Comparison of ENCODE assay signal across 30 cellular contexts in genomic region chr5:122426301-122426700, GRCh38.
"Had no signal": no experiment of that assay in that cellular context is flagged by ENCODE, and none has a peak within 500 bp of the region (broad histone marks: within the 10 kb centered on the region; RNA-seq: fewer than 3 reads in every experiment).

No MANE protein-coding gene starts in this region.

- ATAC-seq: activated CD4-positive, CD25-positive, alpha-beta regulatory T cell treated with anti-CD3 and anti-CD28 coated beads, Interleukin-2, amount 50 U/mL, for 24 hours; activated CD8-positive, alpha-beta T cell treated with anti-CD3 and anti-CD28 coated beads for 36 hours; activated naive CD4-positive, alpha-beta T cell treated with anti-CD3 and anti-CD28 coated beads, Interleukin-2, amount 50 U/mL, for 72 hours; activated T-cell treated with anti-CD3 and anti-CD28 coated beads, Interleukin-2, amount 50 U/mL, for 4 hours; effector memory CD8-positive, alpha-beta T cell; T-helper 17 cell had no signal

- H3K36me3 ChIP-seq: breast epithelium, cardiac muscle cell, esophagus squamous epithelium, WERI-Rb-1 had no signal

- H3K27me3 ChIP-seq: ascending aorta, breast epithelium, cardiac muscle cell, esophagus squamous epithelium had no signal

- H3K4me1 ChIP-seq: ascending aorta, breast epithelium had no signal

- FAIRE-seq: endothelial cell of umbilical vein had no signal

- H3K4me3 ChIP-seq: ascending aorta, breast epithelium, cardiac muscle cell, esophagus squamous epithelium had no signal

- DNase-seq: activated B cell treated with CpG ODN at 0.5 μM for 24 hours; activated CD4-positive, alpha-beta T cell treated with anti-CD3 and anti-CD28 coated beads for 48 hours; activated CD4-positive, alpha-beta T cell treated with anti-CD3 and anti-CD28 coated beads, Interleukin-2, amount 50 U/mL, for 1 hour; activated CD4-positive, alpha-beta T cell treated with anti-CD3 and anti-CD28 coated beads, Interleukin-2, amount 50 U/mL, for 48 hours; activated CD8-positive, alpha-beta memory T cell treated with anti-CD3 and anti-CD28 coated beads for 24 hours; activated CD8-positive, alpha-beta T cell treated with anti-CD3 and anti-CD28 coated beads for 36 hours; activated gamma-delta T cell; activated naive CD4-positive, alpha-beta T cell; activated naive CD4-positive, alpha-beta T cell treated with anti-CD3 and anti-CD28 coated beads, Interleukin-2, amount 10 ng/mL, durations not matched to agents 7 days and 5 days; activated naive CD8-positive, alpha-beta T cell treated with anti-CD3 and anti-CD28 coated beads, Interleukin-2, amount 10 ng/mL, durations not matched to agents 7 days and 5 days; activated T-cell treated with anti-CD3 and anti-CD28 coated beads, Interleukin-2, amount 50 U/mL, for 4 hours; central memory CD4-positive, alpha-beta T cell; cortex of kidney; dermis blood vessel endothelial cell; effector CD4-positive, alpha-beta T cell; effector memory CD8-positive, alpha-beta T cell; esophagus squamous epithelium; foreskin melanocyte; head of caudate nucleus; T-helper 1 cell; T-helper 17 cell; T1000; WERI-Rb-1 had no signal

- H3K27ac ChIP-seq: ascending aorta, breast epithelium, cardiac muscle cell, epithelial cell of prostate, esophagus squamous epithelium, WERI-Rb-1 had no signal

- H3K9me3 ChIP-seq: ascending aorta, breast epithelium, esophagus squamous epithelium had no signal
